In the genomic region with DNA sequence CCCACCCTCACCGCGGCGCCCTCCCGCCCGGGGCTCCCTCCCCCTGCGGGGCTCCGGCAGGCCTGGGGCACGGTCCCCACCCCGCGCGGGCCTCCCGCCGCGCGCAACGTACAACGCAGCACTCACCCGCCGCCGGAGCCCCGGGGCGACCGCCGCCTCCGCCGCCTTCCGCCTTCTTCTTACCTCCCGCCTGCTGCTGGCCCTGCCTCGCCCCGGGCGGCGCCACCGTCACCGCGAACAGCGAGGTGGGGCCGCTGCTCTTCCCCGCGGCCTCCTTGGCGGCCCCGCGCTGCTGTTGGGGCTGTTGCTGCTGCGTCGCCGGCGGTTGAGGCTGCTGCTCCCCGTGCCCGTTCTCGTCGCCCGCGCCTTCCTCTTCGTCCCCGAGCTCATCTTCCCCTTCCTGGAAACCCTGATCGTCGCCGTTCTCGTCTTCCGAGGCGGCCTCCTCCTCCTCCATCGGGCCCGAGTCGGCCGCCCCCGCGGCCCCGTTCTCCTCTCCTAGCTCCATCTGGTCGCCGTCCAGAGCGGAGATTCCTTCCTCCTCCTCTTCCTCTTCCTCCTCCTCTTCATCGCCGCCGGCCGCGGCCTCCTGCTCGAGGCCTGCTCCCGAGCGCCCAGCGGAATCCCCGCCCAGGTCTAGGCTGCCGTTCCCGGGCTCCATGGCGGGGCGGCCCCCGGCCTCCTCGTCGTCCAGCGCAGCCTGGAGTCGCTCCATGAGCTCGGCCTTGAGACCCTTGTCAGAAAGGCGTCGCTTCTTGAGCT, we compare ENCODE assay signal across 8 cellular contexts. TPM values are rescaled to one million over a fixed set of nuclear protein-coding genes. Genes with fewer than 3 reads are reported as not detected.
DNase-seq lines count a peak whose midpoint lies in the region; ATAC-seq, FAIRE-seq and TF ChIP-seq lines count a peak whose summit lies in the region.

No MANE protein-coding gene starts in this region.

- peaks cover 42% of the 10 kb centered on the region for H3K4me1 ChIP-seq in CD8-positive, alpha-beta T cell (ENCODE audit: insufficient read depth, low read length)
- H3K4me1 ChIP-seq in GM23248 (ENCODE audit: insufficient read depth), result peaks cover 42% of the 10 kb centered on the region
- H3K4me1 ChIP-seq in K562 (replicated peaks in 1 of 2; ENCODE audit: control insufficient read depth in 2 of 2, insufficient read depth in 2 of 2, low read length in 2 of 2), result peaks cover 15% of the 10 kb centered on the region in 2 experiments; a peak in 4 of 5 replicates
- peaks cover 7 to 43% (median 27%) of the 10 kb centered on the region in 4 donors for H3K4me1 ChIP-seq in liver (ENCODE audit: control insufficient read depth in 4 of 4, insufficient read depth in 4 of 4, low read length in 3 of 4)

- peaks cover 52% of the 10 kb centered on the region for H3K4me1 Mint-ChIP-seq in CD8-positive, alpha-beta T cell (ENCODE audit: low read depth)

- TF ChIP-seq CTCF in CD8-positive, alpha-beta T cell (IDR thresholded peaks at IDR 0.05), result no peak
- TF ChIP-seq CTCF in K562 (IDR thresholded peaks at IDR 0.05 in 2 of 3, conservative IDR thresholded peaks at IDR 0.05 in 1 of 3; ENCODE audit: insufficient read depth in 2 of 3, low read depth in 1 of 3, low read length in 3 of 3), result no peak
- TF ChIP-seq CTCF in liver (IDR thresholded peaks at IDR 0.05; ENCODE audit: low read depth, low read length, missing input control), result no peak

- H3K79me2 ChIP-seq in GM23248 (ENCODE audit: insufficient read depth) (peaks cover 54% of the 10 kb centered on the region), K562 (ENCODE audit: control insufficient read depth, insufficient read depth, low read length) (peaks cover 76% of the 10 kb centered on the region)

- H3K9me2 ChIP-seq in GM23248 (ENCODE audit: insufficient read depth), result no peaks in the 10 kb centered on the region

- H2AFZ ChIP-seq in GM23248 (peak overlapping the region; percentile 12), K562 (ENCODE audit: low read depth, low read length) (no peak overlapping the region)

- H3K4me2 ChIP-seq in GM23248 (ENCODE audit: unreplicated experiment) (peak overlapping the region; percentile 77), K562 (ENCODE audit: insufficient read depth, low read length) (peak overlapping the region; percentile 93)

- CTCF ChIA-PET in CD8-positive, alpha-beta T cell (lab: Charles Lee), result interaction anchor here (0.7 to 6.4 kb wide), 10 partner anchors 12 to 179 kb away, joined by 3 to 50 read pairs (median 6); partner anchors contain the start of gene COX20
- CTCF ChIA-PET in K562 (lab: Yijun Ruan, JAX; ENCODE audit: low intra/inter-chr PET ratio), result interaction anchor here (0.6 to 0.9 kb wide), 2 partner anchors 179 to 1384 kb away, joined by 3 read pairs; no protein-coding TSS in a partner anchor

- no peaks in the 10 kb centered on the region for H3K9me3 Mint-ChIP-seq in CD8-positive, alpha-beta T cell

- peaks cover 22% of the 10 kb centered on the region for H3K36me3 ChIP-seq in CD8-positive, alpha-beta T cell (ENCODE audit: insufficient read depth, low read length)
- peaks cover 32% of the 10 kb centered on the region for H3K36me3 ChIP-seq in GM23248 (ENCODE audit: low read depth)
- H3K36me3 ChIP-seq in K562 (ENCODE audit: control insufficient read depth, insufficient read depth, low read length), result peaks cover 48% of the 10 kb centered on the region
- peaks cover 0 to 20% (median 17%) of the 10 kb centered on the region in 4 donors for H3K36me3 ChIP-seq in liver (ENCODE audit: control insufficient read depth in 4 of 4, insufficient read depth in 3 of 4, low read depth in 1 of 4, low read length in 3 of 4)

- H3K27me3 ChIP-seq in CD8-positive, alpha-beta T cell (ENCODE audit: insufficient read depth, low read length), result no peaks in the 10 kb centered on the region
- H3K27me3 ChIP-seq in GM23248 (replicated peaks; ENCODE audit: insufficient read depth) (no peaks in the 10 kb centered on the region), K562 (ENCODE audit: control insufficient read depth in 2 of 2, insufficient read depth in 2 of 2, low read length in 2 of 2) (no peaks in the 10 kb centered on the region), liver (ENCODE audit: control insufficient read depth in 4 of 4, insufficient read depth in 4 of 4, low read length in 3 of 4) (no peaks in the 10 kb centered on the region)

- TF ChIP-seq EP300 in K562 (IDR thresholded peaks at IDR 0.05; ENCODE audit: low read length), result no peak

- TSS peak; percentile 65 for BruUV-seq in K562 (replicated peaks; lab: Mats Ljungman, UMichigan)

- intact Hi-C loops in CD8-positive, alpha-beta T cell (cut with DNase I, micrococcal nuclease), result loop anchor here (1.0 to 5.0 kb wide), 9 partner anchors 28 to 1606 kb away; partner anchors contain the start of genes COX20 (in 2 of the 2), CEP170 (in 1 of the 2), DESI2 (in 1 of the 2) and SDCCAG8 (in 1 of the 2)
- intact Hi-C loops in K562 (cut with micrococcal nuclease), result loop anchor here (1.0 to 5.0 kb wide), 5 partner anchors 28 to 1606 kb away; partner anchors contain the start of genes CEP170, COX20 and SDCCAG8

- H3K9ac ChIP-seq in GM23248 (peak overlapping the region; percentile 100), K562 (ENCODE audit: insufficient read depth in 1 of 2, low read depth in 2 of 2, low read length in 2 of 2) (peak overlapping the region; percentile 98 to 100), liver (ENCODE audit: low read depth in 1 of 2, low read length in 2 of 2) (peak overlapping the region; percentile 97 to 99)

- H4K20me1 ChIP-seq in GM23248 (ENCODE audit: insufficient read depth), result peaks cover 38% of the 10 kb centered on the region
- peaks cover 46% of the 10 kb centered on the region for H4K20me1 ChIP-seq in K562 (replicated peaks; ENCODE audit: control insufficient read depth, insufficient read depth, low read length)

- H3K4me3 ChIP-seq in CD8-positive, alpha-beta T cell (ENCODE audit: low read depth, low read length), result peak overlapping the region; percentile 88
- peak overlapping the region; percentile 97 for H3K4me3 ChIP-seq in GM23248
- H3K4me3 ChIP-seq in K562, result peak overlapping the region; percentile 96
- H3K4me3 ChIP-seq in liver (ENCODE audit: low read depth in 1 of 3, low read length in 3 of 3), result peak overlapping the region; percentile 72 to 99 (median 91)

- H3K9me1 ChIP-seq in K562 (ENCODE audit: control insufficient read depth, insufficient read depth, low read length), result peaks cover 2% of the 10 kb centered on the region

- DNase-seq in CD8-positive, alpha-beta T cell, result no peak
- no peak for DNase-seq in GM23248
- DNase-seq in NCI-H774 (lab: John Stamatoyannopoulos, UW), result peak; percentile 61
- DNase-seq in K562 (ENCODE audit: extremely low read depth in 1 of 4, low spot score in 3 of 4), result peak in 2 of 4 experiments; percentile 83 to 84
- peak; percentile 13 to 25 (median 18) for DNase-seq in stimulated activated CD4-positive, alpha-beta T cell treated with anti-CD3 and anti-CD28 coated beads, TNF-alpha, amount 100 ng/mL, for 24 hours (ENCODE audit: low read depth in 3 of 3)
- no peak for DNase-seq in NCI-H1694 (lab: John Stamatoyannopoulos, UW)
- no peak for DNase-seq in cortex of kidney (lab: John Stamatoyannopoulos, UW)

- TF ChIP-seq POLR2A in K562 (conservative IDR thresholded peaks at IDR 0.05), result no peak

- H3K36me3 Mint-ChIP-seq in CD8-positive, alpha-beta T cell, result peaks cover 47% of the 10 kb centered on the region

- no peak for FAIRE-seq in K562 (lab: Jason Lieb, UNC)

- H3F3A ChIP-seq in GM23248 (ENCODE audit: insufficient read depth), result peaks cover 40% of the 10 kb centered on the region

- POLR2A ChIA-PET in CD8-positive, alpha-beta T cell (lab: Charles Lee), result interaction anchor here (1.0 to 23.6 kb wide), 10 partner anchors 9 to 816 kb away, joined by 3 to 762 read pairs (median 10); partner anchors contain the start of genes ADSS2 and COX20
- POLR2A ChIA-PET in K562 (lab: Yijun Ruan, JAX), result interaction anchor here (0.6 to 24.0 kb wide), 10 partner anchors 13 to 1412 kb away, joined by 3 to 485 read pairs (median 4); partner anchors contain the start of gene COX20

- H3K27ac Mint-ChIP-seq in CD8-positive, alpha-beta T cell, result peak overlapping the region; percentile 98

- H3K27ac ChIP-seq in CD8-positive, alpha-beta T cell (ENCODE audit: low read depth, low read length), result peak overlapping the region; percentile 94
- H3K27ac ChIP-seq in GM23248 (peak overlapping the region; percentile 99), K562 (ENCODE audit: extremely low read depth, low read depth, low read length) (peak overlapping the region; percentile 98), liver (ENCODE audit: low read depth in 1 of 2, low read length in 2 of 2) (peak overlapping the region; percentile 99 to 100)

- in situ Hi-C loops in GM23248 (cut with MboI) (loop anchor here (25.0 kb wide), 1 partner anchor 174 kb away; no protein-coding TSS in a partner anchor), K562 (cut with MboI) (loop anchor here (5.0 kb wide), 1 partner anchor 179 kb away; no protein-coding TSS in a partner anchor)

- no peaks in the 10 kb centered on the region for H3K9me3 ChIP-seq in CD8-positive, alpha-beta T cell (ENCODE audit: low read length)
- no peaks in the 10 kb centered on the region for H3K9me3 ChIP-seq in GM23248 (ENCODE audit: low read depth)
- H3K9me3 ChIP-seq in K562 (replicated peaks; ENCODE audit: control insufficient read depth, insufficient read depth, low read depth, low read length), result no peaks in the 10 kb centered on the region
- H3K9me3 ChIP-seq in liver (ENCODE audit: control insufficient read depth in 4 of 4, low read length in 3 of 4), result no peaks in the 10 kb centered on the region

- 1% methylated on average over 53 to 80 of the region's 92 CpGs for WGBS in GM23248 (ENCODE audit: low coverage in 1 of 2, low lambda C conversion rate in 2 of 2, missing lambda C conversion rate in 2 of 2), 2 experiments
- under 1% methylated on average over 59 of the region's 92 CpGs for WGBS in K562 (ENCODE audit: insufficient coverage, low coverage, missing lambda C conversion rate)
- under 1% methylated on average over 92 of the region's 92 CpGs for WGBS in liver

- H3K4me3 Mint-ChIP-seq in CD8-positive, alpha-beta T cell, result peak overlapping the region; percentile 94

- TF ChIP-seq RAD21 in K562 (CRISPR knock-in tag; conservative IDR thresholded peaks at IDR 0.05 in 1 of 2, IDR thresholded peaks at IDR 0.05 in 1 of 2) (no peak), liver (IDR thresholded peaks at IDR 0.05) (no peak)

- ATAC-seq in CD8-positive, alpha-beta T cell, result no peak
- peak; percentile 4 for ATAC-seq in K562

- no peaks in the 10 kb centered on the region for H3K27me3 Mint-ChIP-seq in CD8-positive, alpha-beta T cell (ENCODE audit: low read depth)

RNA-seq across cellular contexts. Expression of gene HNRNPU, which starts 0.7 kb away (rescaled TPM):
- total RNA-seq in CD8-positive, alpha-beta T cell, result 100 to 1,000 TPM; 411 to 415 TPM
- total RNA-seq in GM23248 (2014; rRNA removed; shearing (Covaris generic)), result 226 and 227 TPM in 2 replicates
- polyA plus RNA-seq in GM23248 (2016; fragmentation: Nextera tagmentation; extraction: Ambion mirVana) (166 and 173 TPM in 2 replicates), K562 (2011; rRNA removed) (268 and 377 TPM in 2 replicates), K562 (2014; fragmentation: Illumina TruSeq; extraction: Trizol) (629 and 777 TPM in 2 replicates), K562 (2014; fragmentation: Nextera tagmentation; extraction: Ambion mirVana) (100 to 1,000 TPM; 159 to 174 TPM), K562 (2014; rRNA removed) (519 and 621 TPM in 2 replicates), liver (10 to 100 TPM; 45.3 to 62.5 TPM)
- 223 and 1,039 TPM in 2 replicates for total RNA-seq in K562 (2011; cell fraction: chromatin; rRNA removed; ENCODE audit: low replicate concordance)
- total RNA-seq in K562 (2011; cell fraction: nucleolus; rRNA removed), result 91.7 and 116 TPM in 2 replicates
- total RNA-seq in K562 (2011; cell fraction: nucleoplasm; rRNA removed), result 330 and 565 TPM in 2 replicates
- total RNA-seq in K562 (2014; rRNA removed) (668 and 711 TPM in 2 replicates), K562 (2014; rRNA removed; fragmentation: Illumina TruSeq; extraction: Trizol) (445 and 505 TPM in 2 replicates), K562 (2015; rRNA removed; fragmentation: Illumina TruSeq; extraction: Trizol) (643 and 670 TPM in 2 replicates), K562 (2021) (482 and 577 TPM in 2 replicates), liver (100 to 1,000 TPM; 209 to 233 TPM)
- polyA plus RNA-seq in K562 (2011; cell fraction: cytosol; rRNA removed), result 76.3 and 102 TPM in 2 replicates
- 225 and 265 TPM in 2 replicates for polyA plus RNA-seq in K562 (2011; cell fraction: nucleus; rRNA removed)
- polyA plus RNA-seq in K562 (2012), result 288 and 679 TPM in 2 replicates
- polyA minus RNA-seq in K562 (2011; rRNA and poly(A)+ RNA removed), result 545 and 750 TPM in 2 replicates
- 202 and 313 TPM in 2 replicates for polyA minus RNA-seq in K562 (2011; cell fraction: cytosol; rRNA and poly(A)+ RNA removed)
- 148 and 261 TPM in 2 replicates for polyA minus RNA-seq in K562 (2011; cell fraction: nucleus; rRNA and poly(A)+ RNA removed)

RNA-seq across cellular contexts. Expression of gene COX20, which starts 28.2 kb away (rescaled TPM):
- 10 to 100 TPM; 17.4 to 17.7 TPM for total RNA-seq in CD8-positive, alpha-beta T cell
- total RNA-seq in GM23248 (2014; rRNA removed; shearing (Covaris generic)), result 21.5 and 21.9 TPM in 2 replicates
- polyA plus RNA-seq in GM23248 (2016; fragmentation: Nextera tagmentation; extraction: Ambion mirVana), result 86.5 and 88.0 TPM in 2 replicates
- total RNA-seq in K562 (2011; cell fraction: chromatin; rRNA removed; ENCODE audit: low replicate concordance), result 12.0 and 57.2 TPM in 2 replicates
- total RNA-seq in K562 (2011; cell fraction: nucleolus; rRNA removed), result 9.8 and 15.1 TPM in 2 replicates
- total RNA-seq in K562 (2011; cell fraction: nucleoplasm; rRNA removed), result 27.4 and 66.6 TPM in 2 replicates
- total RNA-seq in K562 (2014; rRNA removed), result 41.5 and 47.2 TPM in 2 replicates
- 72.8 and 92.9 TPM in 2 replicates for total RNA-seq in K562 (2014; rRNA removed; fragmentation: Illumina TruSeq; extraction: Trizol)
- total RNA-seq in K562 (2015; rRNA removed; fragmentation: Illumina TruSeq; extraction: Trizol), result 77.9 and 84.3 TPM in 2 replicates
- total RNA-seq in K562 (2021), result 51.6 and 60.0 TPM in 2 replicates
- 30.6 and 55.6 TPM in 2 replicates for polyA plus RNA-seq in K562 (2011; rRNA removed)
- polyA plus RNA-seq in K562 (2011; cell fraction: cytosol; rRNA removed), result 10.0 and 20.6 TPM in 2 replicates
- 19.3 and 20.9 TPM in 2 replicates for polyA plus RNA-seq in K562 (2011; cell fraction: nucleus; rRNA removed)
- polyA plus RNA-seq in K562 (2012), result 47.6 and 108 TPM in 2 replicates
- 99.5 and 106 TPM in 2 replicates for polyA plus RNA-seq in K562 (2014; fragmentation: Illumina TruSeq; extraction: Trizol)
- 100 to 1,000 TPM; 145 to 171 TPM for polyA plus RNA-seq in K562 (2014; fragmentation: Nextera tagmentation; extraction: Ambion mirVana)
- polyA plus RNA-seq in K562 (2014; rRNA removed), result 122 and 192 TPM in 2 replicates
- polyA minus RNA-seq in K562 (2011; rRNA and poly(A)+ RNA removed), result 27.2 and 34.7 TPM in 2 replicates
- 6.5 and 6.7 TPM in 2 replicates for polyA minus RNA-seq in K562 (2011; cell fraction: cytosol; rRNA and poly(A)+ RNA removed)
- polyA minus RNA-seq in K562 (2011; cell fraction: nucleus; rRNA and poly(A)+ RNA removed), result 30.8 and 45.2 TPM in 2 replicates
- total RNA-seq in liver, result 10 to 100 TPM; 16.7 to 17.1 TPM
- 10 to 100 TPM; 20.9 to 45.7 TPM for polyA plus RNA-seq in liver

Comparison
In these comparisons a context has a peak if more than half of its experiments do, and no peak if none do; other contexts are left out.
1. DNase-seq: peak in NCI-H774 (single experiment) and stimulated activated CD4-positive, alpha-beta T cell treated with anti-CD3 and anti-CD28 coated beads, TNF-alpha, amount 100 ng/mL, for 24 hours (3 of 3); none in CD8-positive, alpha-beta T cell (0 of 7), GM23248 (single experiment), NCI-H1694 (single experiment) and cortex of kidney (single experiment).
2. Peak in every context shown above with its lines, with median percentiles within 50 percentile points of each other: H3K27ac ChIP-seq, H3K4me3 ChIP-seq and H3K9ac ChIP-seq.